Comparison of ENCODE assay signal across 32 cellular contexts in genomic region chr10:132100556-132101349, GRCh38. TPM values are rescaled to one million over a fixed set of nuclear protein-coding genes. Genes with fewer than 3 reads are reported as not detected.
DNase-seq lines count a peak whose midpoint lies in the region; ATAC-seq, FAIRE-seq and TF ChIP-seq lines count a peak whose summit lies in the region.
"Had no signal": no experiment of that assay in that cellular context is flagged by ENCODE, and none has a peak within 500 bp of the region (broad histone marks: within the 10 kb centered on the region; RNA-seq: fewer than 3 reads in every experiment).

No MANE protein-coding gene starts in this region.

- no peak for TF ChIP-seq CTCF in right atrium auricular region (IDR thresholded peaks at IDR 0.05)
- TF ChIP-seq CTCF in progenitor cell of endocrine pancreas (IDR thresholded peaks at IDR 0.05; ENCODE audit: unreplicated experiment), result no peak

- H3K27me3 Mint-ChIP-seq in progenitor cell of endocrine pancreas, result peaks cover 13% of the 10 kb centered on the region

- no peak for FAIRE-seq in GM12891 (lab: Jason Lieb, UNC)
- FAIRE-seq: endothelial cell of umbilical vein, H1, HTR-8/SVneo had no signal

- H3K4me3 Mint-ChIP-seq in progenitor cell of endocrine pancreas (ENCODE audit: low read depth), result no peak overlapping the region
- H3K4me3 Mint-ChIP-seq: activated T-cell treated with anti-CD3 and anti-CD28 coated beads, Interleukin-2, amount 50 U/mL, for 24 hours; B cell; CD8-positive, alpha-beta memory T cell had no signal

- no peaks in the 10 kb centered on the region for H3K36me3 ChIP-seq in right atrium auricular region
- H3K36me3 ChIP-seq: adrenal gland, gastrocnemius medialis, neutrophil, SJSA1, uterus, WERI-Rb-1 had no signal

- H3K9me3 Mint-ChIP-seq in progenitor cell of endocrine pancreas (ENCODE audit: low read depth), result no peaks in the 10 kb centered on the region
- H3K9me3 Mint-ChIP-seq: activated T-cell treated with anti-CD3 and anti-CD28 coated beads, Interleukin-2, amount 50 U/mL, for 24 hours had no signal

- H3K27me3 ChIP-seq in right atrium auricular region, result no peaks in the 10 kb centered on the region
- H3K27me3 ChIP-seq in right cardiac atrium (ENCODE audit: control insufficient read depth, insufficient read depth), result no peaks in the 10 kb centered on the region
- H3K27me3 ChIP-seq: adrenal gland, gastrocnemius medialis, hepatocyte, SJSA1, uterus had no signal

- DNase-seq in right atrium auricular region (ENCODE audit: low spot score), result peak; percentile 46
- DNase-seq in right cardiac atrium, result no peak
- DNase-seq in islet precursor cell, result peak; percentile 36
- DNase-seq in progenitor cell of endocrine pancreas (ENCODE audit: low spot score, unreplicated experiment), result peak; percentile 4
- DNase-seq in NCI-H2171 treated with DMSO at 0.1 percent for 48 hours (lab: John Stamatoyannopoulos, UW), result no peak
- DNase-seq in RKO (ENCODE audit: low spot score), result no peak
- no peak for DNase-seq in GM12891 (ENCODE audit: insufficient read length, low spot score)
- DNase-seq: ACHN; activated CD4-positive, alpha-beta T cell treated with anti-CD3 and anti-CD28 coated beads for 48 hours; activated T-cell treated with anti-CD3 and anti-CD28 coated beads, Interleukin-2, amount 50 U/mL, for 24 hours; CD8-positive, alpha-beta memory T cell; DMS 273 treated with DMSO at 0.1 percent for 48 hours; EL; gastrocnemius medialis; mesenchymal stem cell; NCI-H1048; NCI-H446 treated with DMSO at 0.1 percent for 48 hours; NCI-H82; psoas muscle; RPMI8226; stimulated activated naive CD4-positive, alpha-beta T cell treated with Interleukin-2 at 50 U/mL for 16 hours; T-helper 9 cell; uterus had no signal

- no peak for TF ChIP-seq POLR2A in GM12891 (IDR thresholded peaks at IDR 0.05; ENCODE audit: low read depth, low read length)

- ATAC-seq in right cardiac atrium, result no peak
- ATAC-seq: gastrocnemius medialis, psoas muscle had no signal

- H3K4me1 ChIP-seq in right atrium auricular region (no peaks in the 10 kb centered on the region), right cardiac atrium (ENCODE audit: control insufficient read depth, insufficient read depth, low read length) (no peaks in the 10 kb centered on the region)
- H3K4me1 ChIP-seq: adrenal gland, psoas muscle, SJSA1, uterus had no signal

- H3K4me1 Mint-ChIP-seq in progenitor cell of endocrine pancreas (ENCODE audit: low read depth), result no peaks in the 10 kb centered on the region
- H3K4me1 Mint-ChIP-seq: B cell had no signal

- no peak overlapping the region for H3K27ac ChIP-seq in right atrium auricular region
- H3K27ac ChIP-seq in right cardiac atrium (ENCODE audit: low read length), result no peak overlapping the region
- H3K27ac ChIP-seq: adrenal gland, gastrocnemius medialis, hepatocyte, neutrophil, psoas muscle, SJSA1, uterus, WERI-Rb-1 had no signal

- H3K9me3 ChIP-seq in right atrium auricular region, result no peaks in the 10 kb centered on the region
- H3K9me3 ChIP-seq in right cardiac atrium (ENCODE audit: control insufficient read depth, low read length), result no peaks in the 10 kb centered on the region
- H3K9me3 ChIP-seq: adrenal gland, gastrocnemius medialis, neutrophil, psoas muscle, SJSA1, uterus had no signal

- H3K27ac Mint-ChIP-seq in progenitor cell of endocrine pancreas, result no peak overlapping the region
- H3K27ac Mint-ChIP-seq: activated T-cell treated with anti-CD3 and anti-CD28 coated beads, Interleukin-2, amount 50 U/mL, for 24 hours; B cell; CD8-positive, alpha-beta memory T cell had no signal

- 76% methylated on average over 27 of the region's 27 CpGs for WGBS in right cardiac atrium

- intact Hi-C loops in right cardiac atrium (cut with DNase I), result no loop called here

- H3K4me3 ChIP-seq in right atrium auricular region, result no peak overlapping the region
- H3K4me3 ChIP-seq in right cardiac atrium (ENCODE audit: low read length), result no peak overlapping the region
- H3K4me3 ChIP-seq: adrenal gland, gastrocnemius medialis, hepatocyte, psoas muscle, SJSA1, uterus had no signal

- no peaks in the 10 kb centered on the region for H3K36me3 Mint-ChIP-seq in progenitor cell of endocrine pancreas (ENCODE audit: insufficient read depth)
- H3K36me3 Mint-ChIP-seq: CD8-positive, alpha-beta memory T cell had no signal

TF ChIP-seq in GM12891, 5 proteins besides CTCF, POLR2A, EP300 and RAD21:
- no peak for TF ChIP-seq POU2F2 (IDR thresholded peaks at IDR 0.05; ENCODE audit: low read depth, low read length)
- no peak for TF ChIP-seq PAX5 (IDR thresholded peaks at IDR 0.05; ENCODE audit: insufficient read depth, low read length, severe bottlenecking)
- no peak for TF ChIP-seq TAF1 (IDR thresholded peaks at IDR 0.05; ENCODE audit: low read depth, low read length)
- no peak for TF ChIP-seq SPI1 (IDR thresholded peaks at IDR 0.05; ENCODE audit: low read depth, low read length)
- no peak for TF ChIP-seq POLR2AphosphoS5 (IDR thresholded peaks at IDR 0.05; ENCODE audit: low read depth, low read length)

RNA-seq across cellular contexts. Expression of gene JAKMIP3, which starts 35.0 kb away (rescaled TPM):
- total RNA-seq in right atrium auricular region (under 1 TPM; 0.20 to 0.44 TPM), right cardiac atrium (1 to 10 TPM in 2 of 4 donors, under 1 TPM in 2; 0.39 to 1.6 (median 1.2) TPM), progenitor cell of endocrine pancreas (0.17 and 0.27 TPM in 2 replicates)
- polyA plus RNA-seq in right cardiac atrium, result 0.91 TPM
- polyA plus RNA-seq in GM12891 (2012; ENCODE audit: low read depth, missing spikeins), result 0.01 TPM
- total RNA-seq: endothelial cell of umbilical vein had no signal
- polyA plus RNA-seq: CD8-positive, alpha-beta memory T cell had no signal

Comparison
In these comparisons a context has a peak if more than half of its experiments do, and no peak if none do; other contexts are left out.
1. DNase-seq: peak in right atrium auricular region (single experiment), islet precursor cell (single experiment) and progenitor cell of endocrine pancreas (single experiment); none in right cardiac atrium (0 of 3), NCI-H2171 treated with DMSO at 0.1 percent for 48 hours (single experiment), RKO (single experiment) and GM12891 (single experiment).